25 cellular contexts compared by ENCODE assay signal in the genomic region with DNA sequence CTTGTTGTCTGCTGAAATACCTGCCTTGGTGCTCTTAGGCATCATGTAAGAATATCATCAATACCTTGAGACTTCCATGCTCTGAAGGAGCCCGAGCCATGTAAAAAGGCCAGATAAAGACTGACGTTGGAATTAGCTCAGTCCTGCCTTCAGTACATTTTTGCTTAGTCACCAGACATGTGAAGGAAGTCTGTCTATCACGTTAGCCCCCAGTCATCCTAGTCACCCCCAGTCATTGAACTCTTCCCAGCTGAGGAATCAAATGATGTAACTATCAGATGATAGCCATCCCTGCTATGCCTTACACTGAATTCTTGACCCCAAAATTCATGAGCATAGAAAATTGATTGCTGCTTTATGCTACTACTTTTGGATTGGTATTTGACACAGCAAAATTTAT.
DNase-seq lines count a peak whose midpoint lies in the region; ATAC-seq, FAIRE-seq and TF ChIP-seq lines count a peak whose summit lies in the region.
"Had no signal": no experiment of that assay in that cellular context is flagged by ENCODE, and none has a peak within 500 bp of the region (broad histone marks: within the 10 kb centered on the region; RNA-seq: fewer than 3 reads in every experiment).

No MANE protein-coding gene starts in this region.

- intact Hi-C loops in heart right ventricle (cut with DNase I): no loop called here
- intact Hi-C loops in upper lobe of right lung (cut with DNase I): no loop called here

- WGBS in heart right ventricle, 2 donors: 54 to 65% methylated on average over 3 of the region's 3 CpGs

- H3K27me3 ChIP-seq in astrocyte (ENCODE audit: insufficient read depth, low read length) (no peaks in the 10 kb centered on the region), heart right ventricle (no peaks in the 10 kb centered on the region), upper lobe of right lung (no peaks in the 10 kb centered on the region)
- H3K27me3 ChIP-seq: BLaER1, Peyer's patch had no signal

- peak; percentile 20 for FAIRE-seq in astrocyte (lab: Jason Lieb, UNC)
- FAIRE-seq: D721Med, GM12878, H1 had no signal

- H3K36me3 Mint-ChIP-seq in astrocyte (ENCODE audit: low read depth, unreplicated experiment): no peaks in the 10 kb centered on the region
- H3K36me3 Mint-ChIP-seq in stimulated activated naive B cell treated with anti-CD40 and anti-IgM and Interleukin-4, amounts not matched to agents 10 μg/mL and 1 μg/mL and 100 μg/mL, for 72 hours: no peaks in the 10 kb centered on the region

- H3K4me1 ChIP-seq in astrocyte (ENCODE audit: insufficient read depth, low read length): no peaks in the 10 kb centered on the region
- H3K4me1 ChIP-seq in heart right ventricle: no peaks in the 10 kb centered on the region
- H3K4me1 ChIP-seq in upper lobe of right lung: no peaks in the 10 kb centered on the region
- H3K4me1 ChIP-seq: BLaER1, Peyer's patch had no signal

- H3K36me3 ChIP-seq in astrocyte (ENCODE audit: insufficient read depth, low read length) (no peaks in the 10 kb centered on the region), heart right ventricle (no peaks in the 10 kb centered on the region), upper lobe of right lung (no peaks in the 10 kb centered on the region)
- H3K36me3 ChIP-seq: BLaER1, Peyer's patch had no signal

- H3K27ac ChIP-seq in astrocyte (ENCODE audit: low read depth, low read length) (no peak overlapping the region), heart right ventricle (no peak overlapping the region), upper lobe of right lung (no peak overlapping the region)
- H3K27ac ChIP-seq: BLaER1, KMS-11, Peyer's patch had no signal

- no peaks in the 10 kb centered on the region for H3K27me3 Mint-ChIP-seq in astrocyte (ENCODE audit: low read depth, unreplicated experiment)
- H3K27me3 Mint-ChIP-seq in stimulated activated naive B cell treated with anti-CD40 and anti-IgM and Interleukin-4, amounts not matched to agents 10 μg/mL and 1 μg/mL and 100 μg/mL, for 72 hours: peaks cover 0 to 6% of the 10 kb centered on the region in 2 donors
- H3K27me3 Mint-ChIP-seq: CD4-positive, alpha-beta T cell had no signal

- TF ChIP-seq CTCF in astrocyte (IDR thresholded peaks at IDR 0.05; ENCODE audit: insufficient read depth, low read depth, low read length) (no peak), heart right ventricle (IDR thresholded peaks at IDR 0.05) (no peak), upper lobe of right lung (IDR thresholded peaks at IDR 0.05) (no peak)

- no peaks in the 10 kb centered on the region for H3K9me3 Mint-ChIP-seq in astrocyte (ENCODE audit: unreplicated experiment)
- no peaks in the 10 kb centered on the region for H3K9me3 Mint-ChIP-seq in stimulated activated naive B cell treated with anti-CD40 and anti-IgM and Interleukin-4, amounts not matched to agents 10 μg/mL and 1 μg/mL and 100 μg/mL, for 72 hours

- peaks cover 7% of the 10 kb centered on the region for H3K4me1 Mint-ChIP-seq in astrocyte (ENCODE audit: low read depth, unreplicated experiment)
- no peaks in the 10 kb centered on the region for H3K4me1 Mint-ChIP-seq in stimulated activated naive B cell treated with anti-CD40 and anti-IgM and Interleukin-4, amounts not matched to agents 10 μg/mL and 1 μg/mL and 100 μg/mL, for 72 hours

- DNase-seq in EH (ENCODE audit: low read depth) (peak; percentile 18), LHCN-M2 (ENCODE audit: low read depth) (peak; percentile 13), astrocyte (ENCODE audit: low read depth) (no peak), iris pigment epithelial cell (ENCODE audit: low read depth) (peak; percentile 14), heart right ventricle (no peak), upper lobe of right lung (no peak)
- DNase-seq in stimulated activated naive B cell treated with anti-CD40 and anti-IgM and Interleukin-4, amounts not matched to agents 10 μg/mL and 1 μg/mL and 100 μg/mL, for 72 hours: no peak
- DNase-seq: CD4-positive, alpha-beta T cell; DMS53; GDM1; IMR-90; NCI-H1092; NCI-H1417 treated with DMSO at 0.1 percent for 48 hours; NCI-H1694 treated with DMSO at 0.1 percent for 48 hours; NCI-H2081; NCI-H2227 treated with DMSO at 0.1 percent for 48 hours; NCI-H69; Peyer's patch had no signal

- H3K9me3 ChIP-seq in astrocyte (ENCODE audit: insufficient read depth, low read depth, low read length) (no peaks in the 10 kb centered on the region), heart right ventricle (no peaks in the 10 kb centered on the region), upper lobe of right lung (no peaks in the 10 kb centered on the region)
- H3K9me3 ChIP-seq: BLaER1, Peyer's patch had no signal

- no peak overlapping the region for H3K4me3 Mint-ChIP-seq in astrocyte (ENCODE audit: unreplicated experiment)
- no peak overlapping the region for H3K4me3 Mint-ChIP-seq in stimulated activated naive B cell treated with anti-CD40 and anti-IgM and Interleukin-4, amounts not matched to agents 10 μg/mL and 1 μg/mL and 100 μg/mL, for 72 hours
- H3K4me3 Mint-ChIP-seq: CD4-positive, alpha-beta T cell had no signal

- H2AFZ ChIP-seq in astrocyte (ENCODE audit: low read depth, low read length): no peak overlapping the region

- ATAC-seq in activated CD4-positive, CD25-positive, alpha-beta regulatory T cell treated with anti-CD3 and anti-CD28 coated beads, Interleukin-2, amount 50 U/mL, for 24 hours: no peak
- ATAC-seq in heart right ventricle: no peak
- ATAC-seq in stimulated activated naive B cell treated with anti-CD40 and anti-IgM and Interleukin-4, amounts not matched to agents 10 μg/mL and 1 μg/mL and 100 μg/mL, for 72 hours (replicated peaks): no peak
- no peak for ATAC-seq in upper lobe of right lung
- ATAC-seq: GM12878, HCT116 had no signal

- H3K27ac Mint-ChIP-seq in astrocyte (ENCODE audit: unreplicated experiment): peak overlapping the region; percentile 20
- no peak overlapping the region for H3K27ac Mint-ChIP-seq in stimulated activated naive B cell treated with anti-CD40 and anti-IgM and Interleukin-4, amounts not matched to agents 10 μg/mL and 1 μg/mL and 100 μg/mL, for 72 hours
- H3K27ac Mint-ChIP-seq: CD4-positive, alpha-beta T cell had no signal

- H3K4me3 ChIP-seq in astrocyte (ENCODE audit: insufficient read depth, low read depth, low read length): no peak overlapping the region
- no peak overlapping the region for H3K4me3 ChIP-seq in heart right ventricle
- no peak overlapping the region for H3K4me3 ChIP-seq in upper lobe of right lung
- H3K4me3 ChIP-seq: BLaER1, GM12878, Peyer's patch had no signal

- no peaks in the 10 kb centered on the region for H3K79me2 ChIP-seq in astrocyte (ENCODE audit: insufficient read depth, low read length)

- H3K9ac ChIP-seq in astrocyte (ENCODE audit: low read length): no peak overlapping the region
- H3K9ac ChIP-seq: BLaER1, KMS-11 had no signal

- no peaks in the 10 kb centered on the region for H4K20me1 ChIP-seq in astrocyte (ENCODE audit: insufficient read depth, low read length)
- H4K20me1 ChIP-seq: BLaER1 had no signal

- H3K4me2 ChIP-seq in astrocyte (ENCODE audit: low read length): no peak overlapping the region
- H3K4me2 ChIP-seq: BLaER1, KMS-11 had no signal

Comparison
In these comparisons a context has a peak if more than half of its experiments do, and no peak if none do; other contexts are left out.
1. DNase-seq: peak in EH (single experiment), LHCN-M2 (single experiment) and iris pigment epithelial cell (single experiment); none in astrocyte (single experiment), heart right ventricle (0 of 2), stimulated activated naive B cell treated with anti-CD40 and anti-IgM and Interleukin-4, amounts not matched to agents 10 μg/mL and 1 μg/mL and 100 μg/mL, for 72 hours (single experiment) and upper lobe of right lung (single experiment).